1 cellular context compared by ENCODE assay signal in the genomic region with DNA sequence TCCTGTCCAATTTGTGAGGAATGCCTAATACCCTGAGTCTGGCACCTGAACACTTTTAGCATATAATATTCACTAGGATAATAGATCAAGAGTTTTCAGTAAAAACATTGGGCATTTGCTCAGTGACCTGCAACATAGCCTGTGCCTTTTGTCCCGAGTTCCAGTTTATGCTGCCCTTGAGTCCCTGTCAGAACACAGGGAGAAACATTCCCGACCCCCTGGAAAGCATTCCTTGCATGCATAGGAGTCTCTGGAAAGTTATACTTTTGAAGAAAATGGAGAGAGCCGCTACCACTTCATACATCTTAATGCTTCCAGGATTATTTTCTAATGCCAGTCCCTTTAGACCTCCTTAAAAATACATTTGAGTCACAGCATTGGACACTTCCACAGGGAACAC.
TF ChIP-seq lines count a peak whose summit lies in the region.

No MANE protein-coding gene starts in this region.

TF ChIP-seq in GM23338, 12 proteins besides CTCF, POLR2A, EP300 and RAD21 (continued from another document):
- TF ChIP-seq, protein P1, sequence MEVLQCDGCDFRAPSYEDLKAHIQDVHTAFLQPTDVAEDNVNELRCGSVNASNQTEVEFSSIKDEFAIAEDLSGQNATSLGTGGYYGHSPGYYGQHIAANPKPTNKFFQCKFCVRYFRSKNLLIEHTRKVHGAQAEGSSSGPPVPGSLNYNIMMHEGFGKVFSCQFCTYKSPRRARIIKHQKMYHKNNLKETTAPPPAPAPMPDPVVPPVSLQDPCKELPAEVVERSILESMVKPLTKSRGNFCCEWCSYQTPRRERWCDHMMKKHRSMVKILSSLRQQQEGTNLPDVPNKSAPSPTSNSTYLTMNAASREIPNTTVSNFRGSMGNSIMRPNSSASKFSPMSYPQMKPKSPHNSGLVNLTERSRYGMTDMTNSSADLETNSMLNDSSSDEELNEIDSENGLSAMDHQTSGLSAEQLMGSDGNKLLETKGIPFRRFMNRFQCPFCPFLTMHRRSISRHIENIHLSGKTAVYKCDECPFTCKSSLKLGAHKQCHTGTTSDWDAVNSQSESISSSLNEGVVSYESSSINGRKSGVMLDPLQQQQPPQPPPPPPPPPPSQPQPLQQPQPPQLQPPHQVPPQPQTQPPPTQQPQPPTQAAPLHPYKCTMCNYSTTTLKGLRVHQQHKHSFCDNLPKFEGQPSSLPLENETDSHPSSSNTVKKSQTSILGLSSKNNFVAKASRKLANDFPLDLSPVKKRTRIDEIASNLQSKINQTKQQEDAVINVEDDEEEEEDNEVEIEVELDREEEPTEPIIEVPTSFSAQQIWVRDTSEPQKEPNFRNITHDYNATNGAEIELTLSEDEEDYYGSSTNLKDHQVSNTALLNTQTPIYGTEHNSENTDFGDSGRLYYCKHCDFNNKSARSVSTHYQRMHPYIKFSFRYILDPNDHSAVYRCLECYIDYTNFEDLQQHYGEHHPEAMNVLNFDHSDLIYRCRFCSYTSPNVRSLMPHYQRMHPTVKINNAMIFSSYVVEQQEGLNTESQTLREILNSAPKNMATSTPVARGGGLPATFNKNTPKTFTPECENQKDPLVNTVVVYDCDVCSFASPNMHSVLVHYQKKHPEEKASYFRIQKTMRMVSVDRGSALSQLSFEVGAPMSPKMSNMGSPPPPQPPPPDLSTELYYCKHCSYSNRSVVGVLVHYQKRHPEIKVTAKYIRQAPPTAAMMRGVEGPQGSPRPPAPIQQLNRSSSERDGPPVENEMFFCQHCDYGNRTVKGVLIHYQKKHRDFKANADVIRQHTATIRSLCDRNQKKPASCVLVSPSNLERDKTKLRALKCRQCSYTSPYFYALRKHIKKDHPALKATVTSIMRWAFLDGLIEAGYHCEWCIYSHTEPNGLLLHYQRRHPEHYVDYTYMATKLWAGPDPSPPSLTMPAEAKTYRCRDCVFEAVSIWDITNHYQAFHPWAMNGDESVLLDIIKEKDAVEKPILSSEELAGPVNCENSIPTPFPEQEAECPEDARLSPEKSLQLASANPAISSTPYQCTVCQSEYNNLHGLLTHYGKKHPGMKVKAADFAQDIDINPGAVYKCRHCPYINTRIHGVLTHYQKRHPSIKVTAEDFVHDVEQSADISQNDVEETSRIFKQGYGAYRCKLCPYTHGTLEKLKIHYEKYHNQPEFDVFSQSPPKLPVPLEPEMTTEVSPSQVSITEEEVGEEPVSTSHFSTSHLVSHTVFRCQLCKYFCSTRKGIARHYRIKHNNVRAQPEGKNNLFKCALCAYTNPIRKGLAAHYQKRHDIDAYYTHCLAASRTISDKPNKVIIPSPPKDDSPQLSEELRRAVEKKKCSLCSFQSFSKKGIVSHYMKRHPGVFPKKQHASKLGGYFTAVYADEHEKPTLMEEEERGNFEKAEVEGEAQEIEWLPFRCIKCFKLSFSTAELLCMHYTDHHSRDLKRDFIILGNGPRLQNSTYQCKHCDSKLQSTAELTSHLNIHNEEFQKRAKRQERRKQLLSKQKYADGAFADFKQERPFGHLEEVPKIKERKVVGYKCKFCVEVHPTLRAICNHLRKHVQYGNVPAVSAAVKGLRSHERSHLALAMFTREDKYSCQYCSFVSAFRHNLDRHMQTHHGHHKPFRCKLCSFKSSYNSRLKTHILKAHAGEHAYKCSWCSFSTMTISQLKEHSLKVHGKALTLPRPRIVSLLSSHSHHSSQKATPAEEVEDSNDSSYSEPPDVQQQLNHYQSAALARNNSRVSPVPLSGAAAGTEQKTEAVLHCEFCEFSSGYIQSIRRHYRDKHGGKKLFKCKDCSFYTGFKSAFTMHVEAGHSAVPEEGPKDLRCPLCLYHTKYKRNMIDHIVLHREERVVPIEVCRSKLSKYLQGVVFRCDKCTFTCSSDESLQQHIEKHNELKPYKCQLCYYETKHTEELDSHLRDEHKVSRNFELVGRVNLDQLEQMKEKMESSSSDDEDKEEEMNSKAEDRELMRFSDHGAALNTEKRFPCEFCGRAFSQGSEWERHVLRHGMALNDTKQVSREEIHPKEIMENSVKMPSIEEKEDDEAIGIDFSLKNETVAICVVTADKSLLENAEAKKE (CRISPR knock-in tag; IDR thresholded peaks at IDR 0.05) = no peak
- no peak for TF ChIP-seq EZH2phosphoT487 (IDR thresholded peaks at IDR 0.05; ENCODE audit: unreplicated experiment)
